ENCODE assay signal across 8 cellular contexts in genomic region chr2:232142049-232142448, GRCh38.
A peak's percentile ranks its signal among the peaks of the same experiment; 100 is the strongest.
DNase-seq lines count a peak whose midpoint lies in the region; FAIRE-seq and TF ChIP-seq lines count a peak whose summit lies in the region.
"Had no signal": no experiment of that assay in that cellular context is flagged by ENCODE, and none has a peak within 500 bp of the region (broad histone marks: within the 10 kb centered on the region; RNA-seq: fewer than 3 reads in every experiment).

No MANE protein-coding gene starts in this region.

- no peak overlapping the region for H3K4me3 ChIP-seq in KMS-11 (IDR thresholded peaks at IDR 0.05; ENCODE audit: insufficient read depth, low read depth, low read length)
- H3K4me3 ChIP-seq in WI38 (ENCODE audit: low read depth, low read length) = no peak overlapping the region
- H3K4me3 ChIP-seq in foreskin fibroblast (ENCODE audit: low read depth in 1 of 2, low read length in 2 of 2) = no peak overlapping the region

- no peaks in the 10 kb centered on the region for H4K20me1 ChIP-seq in KMS-11 (ENCODE audit: insufficient read depth)

- no peaks in the 10 kb centered on the region for H3K79me2 ChIP-seq in KMS-11 (ENCODE audit: insufficient read depth, low read depth)

- no peaks in the 10 kb centered on the region for H3K27me3 Mint-ChIP-seq in T-helper 2 cell treated with Interferon-gamma antibody and Interleukin-4, amounts not matched to agents 5 μg/mL and 100 μg/mL, for 36 hours (ENCODE audit: low read depth)
- H3K27me3 Mint-ChIP-seq: activated B cell treated with CpG ODN at 0.5 μM for 24 hours had no signal

- peak; percentile 86 for TF ChIP-seq CTCF in KMS-11 (conservative IDR thresholded peaks at IDR 0.05; ENCODE audit: low read depth, low read length)
- TF ChIP-seq CTCF in WI38 (IDR thresholded peaks at IDR 0.05; ENCODE audit: low read depth, low read length) = peak; percentile 47; the same call in 1 of the 2 replicates
- peak; percentile 64 for TF ChIP-seq CTCF in foreskin fibroblast (IDR thresholded peaks at IDR 0.05; ENCODE audit: low read depth, low read length)

- no peaks in the 10 kb centered on the region for H3K9me3 Mint-ChIP-seq in T-helper 2 cell treated with Interferon-gamma antibody and Interleukin-4, amounts not matched to agents 5 μg/mL and 100 μg/mL, for 36 hours
- H3K9me3 Mint-ChIP-seq: activated B cell treated with CpG ODN at 0.5 μM for 24 hours had no signal

- H3K27ac Mint-ChIP-seq in T-helper 2 cell treated with Interferon-gamma antibody and Interleukin-4, amounts not matched to agents 5 μg/mL and 100 μg/mL, for 36 hours = no peak overlapping the region
- H3K27ac Mint-ChIP-seq: activated B cell treated with CpG ODN at 0.5 μM for 24 hours had no signal

- peaks cover 13% of the 10 kb centered on the region for H3K4me1 Mint-ChIP-seq in T-helper 2 cell treated with Interferon-gamma antibody and Interleukin-4, amounts not matched to agents 5 μg/mL and 100 μg/mL, for 36 hours (ENCODE audit: low read depth)

- H3K36me3 Mint-ChIP-seq in T-helper 2 cell treated with Interferon-gamma antibody and Interleukin-4, amounts not matched to agents 5 μg/mL and 100 μg/mL, for 36 hours (ENCODE audit: low read depth) = no peaks in the 10 kb centered on the region

- H2AFZ ChIP-seq in KMS-11 (ENCODE audit: low read depth) = no peak overlapping the region

- H3K9ac ChIP-seq in KMS-11 = no peak overlapping the region

- H3K36me3 ChIP-seq in KMS-11 (ENCODE audit: insufficient read depth) = no peaks in the 10 kb centered on the region

- FAIRE-seq in G401.6 (lab: Jason Lieb, UNC) = peak; percentile 91

- no peak overlapping the region for H3K4me3 Mint-ChIP-seq in T-helper 2 cell treated with Interferon-gamma antibody and Interleukin-4, amounts not matched to agents 5 μg/mL and 100 μg/mL, for 36 hours
- H3K4me3 Mint-ChIP-seq: activated B cell treated with CpG ODN at 0.5 μM for 24 hours had no signal

- no peak overlapping the region for H3K4me2 ChIP-seq in KMS-11

- DNase-seq in foreskin fibroblast (peak in 1 of 2 donors; percentile 49), putamen (ENCODE audit: low spot score) (peak; percentile 61), islet precursor cell (no peak)
- no peak for DNase-seq in T-helper 2 cell treated with Interferon-gamma antibody and Interleukin-4, amounts not matched to agents 5 μg/mL and 100 μg/mL, for 36 hours (ENCODE audit: low spot score)
- DNase-seq: activated B cell treated with CpG ODN at 0.5 μM for 24 hours had no signal

- no peaks in the 10 kb centered on the region for H3K27me3 ChIP-seq in KMS-11 (ENCODE audit: insufficient read depth, low read depth)

- H3K4me1 ChIP-seq in KMS-11 (ENCODE audit: low read depth, poor library complexity, severe bottlenecking) = peaks cover 31% of the 10 kb centered on the region

- H3K27ac ChIP-seq in KMS-11 = no peak overlapping the region
